1 cellular context compared by ENCODE assay signal in genomic region chr4:699816-700580, GRCh38.
TF ChIP-seq lines count a peak whose summit lies in the region.

No MANE protein-coding gene starts in this region.

TF ChIP-seq in IMR-90, 13 proteins besides CTCF, POLR2A, EP300 and RAD21:
- TF ChIP-seq CEBPB (IDR thresholded peaks at IDR 0.05; ENCODE audit: low read depth, low read length) = no peak
- no peak for TF ChIP-seq CHD1 (IDR thresholded peaks at IDR 0.05; ENCODE audit: low read depth, low read length)
- TF ChIP-seq BHLHE40 (IDR thresholded peaks at IDR 0.05; ENCODE audit: low read depth, low read length) = no peak
- TF ChIP-seq, protein P1, sequence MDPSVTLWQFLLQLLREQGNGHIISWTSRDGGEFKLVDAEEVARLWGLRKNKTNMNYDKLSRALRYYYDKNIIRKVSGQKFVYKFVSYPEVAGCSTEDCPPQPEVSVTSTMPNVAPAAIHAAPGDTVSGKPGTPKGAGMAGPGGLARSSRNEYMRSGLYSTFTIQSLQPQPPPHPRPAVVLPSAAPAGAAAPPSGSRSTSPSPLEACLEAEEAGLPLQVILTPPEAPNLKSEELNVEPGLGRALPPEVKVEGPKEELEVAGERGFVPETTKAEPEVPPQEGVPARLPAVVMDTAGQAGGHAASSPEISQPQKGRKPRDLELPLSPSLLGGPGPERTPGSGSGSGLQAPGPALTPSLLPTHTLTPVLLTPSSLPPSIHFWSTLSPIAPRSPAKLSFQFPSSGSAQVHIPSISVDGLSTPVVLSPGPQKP (IDR thresholded peaks at IDR 0.05; ENCODE audit: borderline replicate concordance, low read depth, low read length) = no peak
- no peak for TF ChIP-seq MXI1 (IDR thresholded peaks at IDR 0.05; ENCODE audit: borderline replicate concordance, low read depth, low read length)
- TF ChIP-seq MAFK (IDR thresholded peaks at IDR 0.05; ENCODE audit: low read depth, low read length) = no peak
- no peak for TF ChIP-seq RFX5 (IDR thresholded peaks at IDR 0.05; ENCODE audit: low read depth, low read length)
- TF ChIP-seq RCOR1 (IDR thresholded peaks at IDR 0.05; ENCODE audit: insufficient replicate concordance, low read length) = no peak
- no peak for TF ChIP-seq MAZ (IDR thresholded peaks at IDR 0.05; ENCODE audit: borderline replicate concordance, low read depth, low read length)
- TF ChIP-seq SMC3 (IDR thresholded peaks at IDR 0.05; ENCODE audit: low read depth, low read length) = no peak
- no peak for TF ChIP-seq NFE2L2 (IDR thresholded peaks at IDR 0.05; ENCODE audit: low read depth, low read length)
- TF ChIP-seq, protein P2, sequence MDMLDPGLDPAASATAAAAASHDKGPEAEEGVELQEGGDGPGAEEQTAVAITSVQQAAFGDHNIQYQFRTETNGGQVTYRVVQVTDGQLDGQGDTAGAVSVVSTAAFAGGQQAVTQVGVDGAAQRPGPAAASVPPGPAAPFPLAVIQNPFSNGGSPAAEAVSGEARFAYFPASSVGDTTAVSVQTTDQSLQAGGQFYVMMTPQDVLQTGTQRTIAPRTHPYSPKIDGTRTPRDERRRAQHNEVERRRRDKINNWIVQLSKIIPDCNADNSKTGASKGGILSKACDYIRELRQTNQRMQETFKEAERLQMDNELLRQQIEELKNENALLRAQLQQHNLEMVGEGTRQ (IDR thresholded peaks at IDR 0.05; ENCODE audit: low read depth, low read length) = no peak
- no peak for TF ChIP-seq FOS (IDR thresholded peaks at IDR 0.05; ENCODE audit: low read depth, low read length)
